In the genomic region with DNA sequence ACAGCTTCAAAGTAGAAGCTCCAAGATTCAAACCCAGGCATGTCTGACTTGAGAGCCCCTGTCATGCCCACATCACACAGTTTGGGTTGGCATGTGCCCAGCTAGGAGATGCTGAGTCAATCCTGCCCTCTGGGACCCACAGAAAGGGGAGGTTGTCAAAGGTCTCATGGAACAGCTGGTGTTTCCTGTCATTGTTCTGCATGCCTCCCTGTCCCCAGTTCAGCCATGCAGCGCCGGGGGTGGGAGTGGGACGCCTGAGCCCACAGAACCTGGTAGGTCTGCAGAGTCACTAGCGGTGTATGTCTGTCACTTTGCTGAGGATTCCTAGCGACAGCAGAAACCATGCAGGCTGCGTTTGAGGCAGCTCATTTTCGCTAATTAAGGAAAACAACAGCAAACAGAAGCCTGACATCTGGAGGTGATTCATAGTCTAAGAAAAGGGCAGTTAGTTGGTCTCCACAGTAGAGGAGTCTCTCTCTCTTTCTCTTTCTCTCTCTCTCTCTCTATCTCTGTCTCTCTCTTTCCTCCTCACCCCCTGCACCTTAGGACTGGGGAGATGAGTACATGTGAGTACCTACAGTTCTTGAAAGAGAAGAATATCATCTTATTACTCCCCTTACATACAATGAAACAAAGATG, we compare ENCODE assay signal across 12 cellular contexts. TPM values are rescaled to one million over a fixed set of nuclear protein-coding genes. Genes with fewer than 3 reads are reported as not detected.
DNase-seq lines count a peak whose midpoint lies in the region; ATAC-seq and TF ChIP-seq lines count a peak whose summit lies in the region.
"Had no signal": no experiment of that assay in that cellular context is flagged by ENCODE, and none has a peak within 500 bp of the region (broad histone marks: within the 10 kb centered on the region; RNA-seq: fewer than 3 reads in every experiment).

No MANE protein-coding gene starts in this region.

- DNase-seq in NOMO-1 treated with DMSO at 0.1 percent for 48 hours (lab: John Stamatoyannopoulos, UW; ENCODE audit: unreplicated experiment) (peak; percentile 58), NOMO-1 treated with dmso at 0.1 percent for 144 hours (lab: John Stamatoyannopoulos, UW; ENCODE audit: unreplicated experiment) (no peak), T-cell (no peak), endothelial cell (ENCODE audit: low spot score) (peak; percentile 26)
- DNase-seq in stimulated activated CD8-positive, alpha-beta memory T cell treated with anti-CD3 and anti-CD28 coated beads, Interleukin-15, amount 100 ng/mL, for 48 hours (ENCODE audit: low read depth in 2 of 2) = peak; percentile 37 to 54
- DNase-seq in central memory CD4-positive, alpha-beta T cell = no peak
- DNase-seq: NCI-H2081 treated with DMSO at 0.1 percent for 48 hours had no signal

- H3K4me3 Mint-ChIP-seq in T-cell (no peak overlapping the region), endothelial cell (ENCODE audit: unreplicated experiment) (no peak overlapping the region)
- H3K4me3 Mint-ChIP-seq: neural crest cell had no signal

- no peak for TF ChIP-seq CTCF in endothelial cell (IDR thresholded peaks at IDR 0.05; ENCODE audit: unreplicated experiment)

- H3K36me3 Mint-ChIP-seq in T-cell (no peaks in the 10 kb centered on the region), endothelial cell (ENCODE audit: low read depth, unreplicated experiment) (no peaks in the 10 kb centered on the region)

- H3K9me3 Mint-ChIP-seq in T-cell (no peaks in the 10 kb centered on the region), endothelial cell (ENCODE audit: unreplicated experiment) (no peaks in the 10 kb centered on the region)
- H3K9me3 Mint-ChIP-seq: neural crest cell had no signal

- H3K27ac Mint-ChIP-seq in T-cell = no peak overlapping the region
- H3K27ac Mint-ChIP-seq in endothelial cell (ENCODE audit: unreplicated experiment) = no peak overlapping the region

- H3K4me1 Mint-ChIP-seq in T-cell = peaks cover 14 to 16% (median 15%) of the 10 kb centered on the region in 3 donors
- H3K4me1 Mint-ChIP-seq in endothelial cell (ENCODE audit: unreplicated experiment) = peaks cover 20% of the 10 kb centered on the region
- H3K4me1 Mint-ChIP-seq: neural crest cell had no signal

- ATAC-seq in T-cell (replicated peaks in 1 of 4) (peak in 3 of 4 experiments; percentile 17 to 40 (median 23)), HG03175 (IDR thresholded peaks at IDR 0.05; ENCODE audit: unreplicated experiment) (no peak), GM18868 (IDR thresholded peaks at IDR 0.05; ENCODE audit: unreplicated experiment) (no peak)

- CTCF ChIA-PET in T-cell (lab: Charles Lee) = interaction anchor here in 1 of 2 donors (0.6 kb wide), 2 partner anchors 21 to 1510 kb away, joined by 4 read pairs; no protein-coding TSS in a partner anchor

- peaks cover 16 to 28% of the 10 kb centered on the region in 2 donors for H3K27me3 Mint-ChIP-seq in T-cell
- H3K27me3 Mint-ChIP-seq in endothelial cell (ENCODE audit: unreplicated experiment) = peaks cover 2% of the 10 kb centered on the region

- POLR2A ChIA-PET in T-cell (lab: Charles Lee) = no interaction called here

RNA-seq across cellular contexts. Expression of gene CCL1, which starts 19.7 kb away (rescaled TPM):
- total RNA-seq in T-cell = not detected
- total RNA-seq in endothelial cell (ENCODE audit: unreplicated experiment) = not detected
- total RNA-seq: cerebellum, H1, neural crest cell had no signal

RNA-seq across cellular contexts. Expression of gene CCL13, which starts 26.4 kb away (rescaled TPM):
- total RNA-seq in T-cell = not detected
- not detected for total RNA-seq in endothelial cell (ENCODE audit: unreplicated experiment)
- total RNA-seq: H1, neural crest cell had no signal

Comparison
In these comparisons a context has a peak if more than half of its experiments do, and no peak if none do; other contexts are left out.
1. DNase-seq: peak in NOMO-1 treated with DMSO at 0.1 percent for 48 hours (single experiment), endothelial cell (single experiment) and stimulated activated CD8-positive, alpha-beta memory T cell treated with anti-CD3 and anti-CD28 coated beads, Interleukin-15, amount 100 ng/mL, for 48 hours (2 of 2); none in NOMO-1 treated with dmso at 0.1 percent for 144 hours (single experiment), T-cell (0 of 34) and central memory CD4-positive, alpha-beta T cell (single experiment).
2. ATAC-seq: peak in T-cell (3 of 4); none in HG03175 (single experiment) and GM18868 (single experiment).